In genomic region chr13:112074139-112074710, GRCh38 we compare ENCODE assay signal across 18 cellular contexts. TPM values are rescaled to one million over a fixed set of nuclear protein-coding genes. Genes with fewer than 3 reads are reported as not detected.
DNase-seq lines count a peak whose midpoint lies in the region; ATAC-seq, FAIRE-seq and TF ChIP-seq lines count a peak whose summit lies in the region.
"Had no signal": no experiment of that assay in that cellular context is flagged by ENCODE, and none has a peak within 500 bp of the region (broad histone marks: within the 10 kb centered on the region; RNA-seq: fewer than 3 reads in every experiment).

No MANE protein-coding gene starts in this region.

- FAIRE-seq in H1 (lab: Jason Lieb, UNC), result no peak

- intact Hi-C loops in activated CD4-positive, alpha-beta T cell treated with anti-CD3 and anti-CD28 coated beads for 36 hours (cut with DNase I, micrococcal nuclease), result no loop called here

- CTCF ChIA-PET in activated CD4-positive, alpha-beta T cell treated with anti-CD3 and anti-CD28 coated beads, Interleukin-2, amount 10 ng/mL, durations not matched to agents 7 days and 5 days (lab: Charles Lee), result no interaction called here
- CTCF ChIA-PET in activated CD4-positive, alpha-beta T cell treated with anti-CD3 and anti-CD28 coated beads for 36 hours (lab: Charles Lee), result interaction anchor here (0.6 kb wide), 1 partner anchor 31 kb away, joined by 3 read pairs; no protein-coding TSS in a partner anchor
- CTCF ChIA-PET in H1 (lab: Charles Lee; ENCODE audit: partially characterized antibody), result interaction anchor here (0.9 to 1.6 kb wide), 5 partner anchors 11 to 369 kb away, joined by 3 to 5 read pairs (median 3); no protein-coding TSS in a partner anchor
- CTCF ChIA-PET in CD8-positive, alpha-beta memory T cell (lab: Charles Lee), result no interaction called here

- H3K27ac ChIP-seq in H1 (ENCODE audit: low read depth, low read length) (no peak overlapping the region), neural progenitor cell (peak overlapping the region; percentile 24)
- H3K27ac ChIP-seq in CD8-positive, alpha-beta memory T cell (ENCODE audit: low read depth, low read length), result no peak overlapping the region

- peak overlapping the region; percentile 55 for H2BK120ac ChIP-seq in H1 (replicated peaks; ENCODE audit: low read depth, low read length)

- no peak overlapping the region; the same call in 1 of the 2 replicates for H2BK5ac ChIP-seq in H1 (ENCODE audit: low read depth, low read length)

- H3F3A ChIP-seq in neural progenitor cell (ENCODE audit: low read depth), result peaks cover 59% of the 10 kb centered on the region

- TF ChIP-seq EP300 in H1 (IDR thresholded peaks at IDR 0.05; ENCODE audit: borderline replicate concordance in 1 of 2, low read depth in 2 of 2, low read length in 2 of 2), result no peak

- TF ChIP-seq RAD21 in H1 (IDR thresholded peaks at IDR 0.05 in 1 of 2, conservative IDR thresholded peaks at IDR 0.05 in 1 of 2; ENCODE audit: low read depth in 2 of 2, low read length in 2 of 2), result no peak

- H4K20me1 ChIP-seq in H1 (replicated peaks in 1 of 2; ENCODE audit: control insufficient read depth in 1 of 2, insufficient read depth in 2 of 2, low read length in 2 of 2) (peaks cover 6 to 19% of the 10 kb centered on the region in 2 experiments), neural progenitor cell (ENCODE audit: low read depth) (peaks cover 29% of the 10 kb centered on the region)

- H3K36me3 ChIP-seq in H1 (ENCODE audit: control insufficient read depth in 2 of 4, insufficient read depth in 4 of 4, low read length in 3 of 4) (no peaks in the 10 kb centered on the region; a peak in 2 of 8 replicates), neural progenitor cell (no peaks in the 10 kb centered on the region)
- H3K36me3 ChIP-seq in CD8-positive, alpha-beta memory T cell (ENCODE audit: insufficient read depth, low read length), result no peaks in the 10 kb centered on the region

- H2AK5ac ChIP-seq in H1 (ENCODE audit: low read depth, low read length), result no peak overlapping the region

- H3K9me3 Mint-ChIP-seq in activated CD4-positive, alpha-beta T cell treated with anti-CD3 and anti-CD28 coated beads, Interleukin-2, amount 10 ng/mL, durations not matched to agents 7 days and 5 days, result peaks cover 5% of the 10 kb centered on the region
- peaks cover 6% of the 10 kb centered on the region for H3K9me3 Mint-ChIP-seq in activated CD4-positive, alpha-beta T cell treated with anti-CD3 and anti-CD28 coated beads for 36 hours (ENCODE audit: low read depth)
- no peaks in the 10 kb centered on the region for H3K9me3 Mint-ChIP-seq in neural progenitor cell
- H3K9me3 Mint-ChIP-seq in CD8-positive, alpha-beta memory T cell, result peaks cover 5 to 37% (median 16%) of the 10 kb centered on the region in 5 donors
- H3K9me3 Mint-ChIP-seq: CD8-positive, alpha-beta T cell; effector memory CD8-positive, alpha-beta T cell had no signal

- peak overlapping the region; percentile 33 to 70 (median 40); a peak in 6 of 8 replicates for H3K4me3 ChIP-seq in H1 (ENCODE audit: extremely low read depth in 1 of 4, insufficient read depth in 2 of 4, low read depth in 3 of 4, low read length in 4 of 4)
- H3K4me3 ChIP-seq in neural progenitor cell, result peak overlapping the region; percentile 61
- H3K4me3 ChIP-seq in CD8-positive, alpha-beta memory T cell (ENCODE audit: low read length), result no peak overlapping the region

- H3K18ac ChIP-seq in H1 (ENCODE audit: extremely low read depth, low read length), result peak overlapping the region; percentile 32

- TF ChIP-seq CTCF in H1 (IDR thresholded peaks at IDR 0.05; ENCODE audit: control extremely low read depth in 1 of 3, insufficient read depth in 1 of 3, low read depth in 1 of 3, low read length in 3 of 3), result peak in 1 of 3 experiments; percentile 6; a peak in 1 of 4 replicates
- peak; percentile 38 for TF ChIP-seq CTCF in neural progenitor cell (IDR thresholded peaks at IDR 0.05)

- peaks cover 25% of the 10 kb centered on the region for H3K23me2 ChIP-seq in H1 (ENCODE audit: low read depth, low read length)

- no peaks in the 10 kb centered on the region for H3K4me1 Mint-ChIP-seq in activated CD4-positive, alpha-beta T cell treated with anti-CD3 and anti-CD28 coated beads, Interleukin-2, amount 10 ng/mL, durations not matched to agents 7 days and 5 days
- H3K4me1 Mint-ChIP-seq in activated CD4-positive, alpha-beta T cell treated with anti-CD3 and anti-CD28 coated beads for 36 hours, result peaks cover 8% of the 10 kb centered on the region
- H3K4me1 Mint-ChIP-seq in neural progenitor cell, result peaks cover 61% of the 10 kb centered on the region
- H3K4me1 Mint-ChIP-seq in CD8-positive, alpha-beta memory T cell, result peaks cover 0 to 11% (median 3%) of the 10 kb centered on the region in 3 donors

- POLR2A ChIA-PET in activated CD4-positive, alpha-beta T cell treated with anti-CD3 and anti-CD28 coated beads, Interleukin-2, amount 10 ng/mL, durations not matched to agents 7 days and 5 days (lab: Charles Lee), result no interaction called here
- POLR2A ChIA-PET in activated CD4-positive, alpha-beta T cell treated with anti-CD3 and anti-CD28 coated beads for 36 hours (lab: Charles Lee), result no interaction called here
- POLR2A ChIA-PET in H1 (lab: Charles Lee; ENCODE audit: partially characterized antibody), result interaction anchor here (0.6 to 3.4 kb wide), 4 partner anchors 11 to 29 kb away, joined by 3 to 25 read pairs (median 6); no protein-coding TSS in a partner anchor
- POLR2A ChIA-PET in CD8-positive, alpha-beta memory T cell (lab: Charles Lee), result no interaction called here

- no peak overlapping the region for H3K56ac ChIP-seq in H1 (replicated peaks; ENCODE audit: insufficient read length, low read depth, low read length)

- H3K79me1 ChIP-seq in H1 (ENCODE audit: low read depth, low read length), result peaks cover 2% of the 10 kb centered on the region; the same call in 1 of the 2 replicates

- TF ChIP-seq POLR2A in H1 (IDR thresholded peaks at IDR 0.05; ENCODE audit: control extremely low read depth in 1 of 2, low read depth in 2 of 2, low read length in 2 of 2), result no peak

- H4K5ac ChIP-seq in H1 (ENCODE audit: insufficient read length, low read depth, low read length), result no peak overlapping the region

- no peak for DNase-seq in activated CD4-positive, alpha-beta T cell treated with anti-CD3 and anti-CD28 coated beads, Interleukin-2, amount 10 ng/mL, durations not matched to agents 7 days and 5 days
- no peak for DNase-seq in activated CD4-positive, alpha-beta T cell treated with anti-CD3 and anti-CD28 coated beads for 36 hours
- DNase-seq in NCI-H146 (lab: John Stamatoyannopoulos, UW), result peak; percentile 79
- no peak for DNase-seq in H1 (ENCODE audit: low read depth in 1 of 2, low spot score in 2 of 2)
- peak; percentile 34 for DNase-seq in neural progenitor cell (ENCODE audit: low spot score)
- no peak for DNase-seq in CD8-positive, alpha-beta memory T cell
- no peak for DNase-seq in stimulated activated naive CD4-positive, alpha-beta T cell treated with Interleukin-2 at 50 U/mL for 16 hours (lab: John Stamatoyannopoulos, UW)
- no peak for DNase-seq in NCI-H1694 (lab: John Stamatoyannopoulos, UW)
- DNase-seq: activated CD4-positive, CD25-positive, alpha-beta regulatory T cell treated with anti-CD3 and anti-CD28 coated beads, Interleukin-2, amount 50 U/mL, for 72 hours; CD8-positive, alpha-beta T cell; effector memory CD8-positive, alpha-beta T cell; IMR-90; MM.1S; NK-92 treated with Interleukin-12 subunit alpha and Interleukin-12 subunit beta, amount 100 ng/mL, for 24 hours; stimulated activated CD4-positive, alpha-beta T cell treated with anti-CD3 and anti-CD28 coated beads, Interleukin-15, amount 100 ng/mL, for 24 hours had no signal

- peak overlapping the region; percentile 68 to 96 for H3K4me2 ChIP-seq in H1 (ENCODE audit: insufficient read depth in 1 of 2, low read depth in 2 of 2, low read length in 2 of 2)
- peak overlapping the region; percentile 90 for H3K4me2 ChIP-seq in neural progenitor cell

- no peak overlapping the region for H3K14ac ChIP-seq in H1 (ENCODE audit: insufficient read length)

- H3K4ac ChIP-seq in H1 (replicated peaks; ENCODE audit: insufficient read length, low read depth, low read length), result peak overlapping the region; percentile 59

- H3K27me3 Mint-ChIP-seq in activated CD4-positive, alpha-beta T cell treated with anti-CD3 and anti-CD28 coated beads, Interleukin-2, amount 10 ng/mL, durations not matched to agents 7 days and 5 days, result peaks cover 66% of the 10 kb centered on the region
- peaks cover 57% of the 10 kb centered on the region for H3K27me3 Mint-ChIP-seq in activated CD4-positive, alpha-beta T cell treated with anti-CD3 and anti-CD28 coated beads for 36 hours
- peaks cover 31% of the 10 kb centered on the region for H3K27me3 Mint-ChIP-seq in neural progenitor cell (ENCODE audit: insufficient read depth, low read depth)
- peaks cover 57 to 62% of the 10 kb centered on the region in 2 donors for H3K27me3 Mint-ChIP-seq in CD8-positive, alpha-beta memory T cell

- H3K79me2 ChIP-seq in H1 (ENCODE audit: control insufficient read depth in 1 of 2, insufficient read depth in 2 of 2, low read length in 2 of 2), result no peaks in the 10 kb centered on the region
- peaks cover 4% of the 10 kb centered on the region for H3K79me2 ChIP-seq in neural progenitor cell (ENCODE audit: low read depth)

- no peak for ATAC-seq in activated CD4-positive, alpha-beta T cell treated with anti-CD3 and anti-CD28 coated beads for 36 hours
- ATAC-seq: CD8-positive, alpha-beta T cell; effector memory CD8-positive, alpha-beta T cell had no signal

- H2BK12ac ChIP-seq in H1 (ENCODE audit: low read depth, low read length), result peak overlapping the region; percentile 60; the same call in 1 of the 2 replicates

- 5% methylated on average over 16 of the region's 16 CpGs; no CpG with 5 or more reads in 1 of the 2 experiments for WGBS in H1 (ENCODE audit: extremely low coverage in 1 of 2, insufficient coverage in 1 of 2, insufficient read length in 1 of 2, insufficient replicate concordance in 2 of 2, low coverage in 1 of 2, low lambda C conversion rate in 2 of 2, missing lambda C conversion rate in 1 of 2), 2 experiments

- no peak overlapping the region for H3K23ac ChIP-seq in H1 (ENCODE audit: insufficient read length)

- H4K8ac ChIP-seq in H1 (ENCODE audit: extremely low read depth, insufficient read depth, low read length), result no peak overlapping the region

- no peak overlapping the region for H2BK20ac ChIP-seq in H1 (ENCODE audit: low read length)

- H2AFZ ChIP-seq in H1 (ENCODE audit: low read length) (no peak overlapping the region), neural progenitor cell (replicated peaks) (no peak overlapping the region)

- no peak overlapping the region; a peak in 1 of 7 replicates for H3K9ac ChIP-seq in H1 (replicated peaks in 1 of 4; ENCODE audit: extremely low read depth in 1 of 4, low read depth in 3 of 4, low read length in 3 of 4)
- H3K9ac ChIP-seq in neural progenitor cell, result no peak overlapping the region

- H3K9me3 ChIP-seq in H1 (ENCODE audit: insufficient read depth in 2 of 2, low read depth in 1 of 2, low read length in 1 of 2) (no peaks in the 10 kb centered on the region), neural progenitor cell (ENCODE audit: low read depth) (no peaks in the 10 kb centered on the region)
- H3K9me3 ChIP-seq in CD8-positive, alpha-beta memory T cell (ENCODE audit: low read length), result no peaks in the 10 kb centered on the region

- H3K36me3 Mint-ChIP-seq in activated CD4-positive, alpha-beta T cell treated with anti-CD3 and anti-CD28 coated beads, Interleukin-2, amount 10 ng/mL, durations not matched to agents 7 days and 5 days (ENCODE audit: low read depth), result peaks cover 6% of the 10 kb centered on the region
- peaks cover 14% of the 10 kb centered on the region for H3K36me3 Mint-ChIP-seq in activated CD4-positive, alpha-beta T cell treated with anti-CD3 and anti-CD28 coated beads for 36 hours (ENCODE audit: low read depth)
- peaks cover 9% of the 10 kb centered on the region for H3K36me3 Mint-ChIP-seq in neural progenitor cell
- peaks cover 0 to 4% (median 2%) of the 10 kb centered on the region in 3 donors for H3K36me3 Mint-ChIP-seq in CD8-positive, alpha-beta memory T cell

- peaks cover 10 to 24% (median 17%) of the 10 kb centered on the region in 4 experiments for H3K4me1 ChIP-seq in H1 (replicated peaks in 1 of 4; ENCODE audit: control insufficient read depth in 3 of 4, insufficient read depth in 4 of 4, low read length in 3 of 4)
- H3K4me1 ChIP-seq in neural progenitor cell, result peaks cover 61% of the 10 kb centered on the region
- no peaks in the 10 kb centered on the region for H3K4me1 ChIP-seq in CD8-positive, alpha-beta memory T cell (ENCODE audit: insufficient read depth, low read length)

- 0 out of 2 replicates have a peak overlapping the region, but pooled peaks have one; percentile 81 for H2BK15ac ChIP-seq in H1 (ENCODE audit: low read length)

- no peak overlapping the region for H4K91ac ChIP-seq in H1 (replicated peaks; ENCODE audit: insufficient read length, low read length)

- no peak overlapping the region for H3K4me3 Mint-ChIP-seq in activated CD4-positive, alpha-beta T cell treated with anti-CD3 and anti-CD28 coated beads, Interleukin-2, amount 10 ng/mL, durations not matched to agents 7 days and 5 days
- H3K4me3 Mint-ChIP-seq in activated CD4-positive, alpha-beta T cell treated with anti-CD3 and anti-CD28 coated beads for 36 hours, result no peak overlapping the region
- peak overlapping the region; percentile 87 for H3K4me3 Mint-ChIP-seq in neural progenitor cell
- H3K4me3 Mint-ChIP-seq in CD8-positive, alpha-beta memory T cell, result no peak overlapping the region
- H3K4me3 Mint-ChIP-seq: CD8-positive, alpha-beta T cell; effector memory CD8-positive, alpha-beta T cell had no signal

- H3K27me3 ChIP-seq in H1 (replicated peaks in 1 of 4; ENCODE audit: control insufficient read depth in 3 of 4, extremely low read depth in 1 of 4, insufficient read depth in 3 of 4, low read length in 3 of 4), result peaks cover 37 to 74% (median 68%) of the 10 kb centered on the region in 4 experiments
- H3K27me3 ChIP-seq in neural progenitor cell, result peaks cover 87% of the 10 kb centered on the region
- H3K27me3 ChIP-seq in CD8-positive, alpha-beta memory T cell (ENCODE audit: insufficient read depth, low read length, poor library complexity, severe bottlenecking), result peaks cover 54% of the 10 kb centered on the region

- peak overlapping the region; percentile 31 for H3K27ac Mint-ChIP-seq in activated CD4-positive, alpha-beta T cell treated with anti-CD3 and anti-CD28 coated beads, Interleukin-2, amount 10 ng/mL, durations not matched to agents 7 days and 5 days
- no peak overlapping the region for H3K27ac Mint-ChIP-seq in activated CD4-positive, alpha-beta T cell treated with anti-CD3 and anti-CD28 coated beads for 36 hours
- H3K27ac Mint-ChIP-seq in neural progenitor cell, result peak overlapping the region; percentile 99
- H3K27ac Mint-ChIP-seq in CD8-positive, alpha-beta memory T cell, result peak overlapping the region in 1 of 8 donors; percentile 9
- H3K27ac Mint-ChIP-seq: CD8-positive, alpha-beta T cell; effector memory CD8-positive, alpha-beta T cell had no signal

RNA-seq across cellular contexts. Expression of gene SOX1, which starts 7.3 kb away (rescaled TPM):
- not detected for total RNA-seq in activated CD4-positive, alpha-beta T cell treated with anti-CD3 and anti-CD28 coated beads, Interleukin-2, amount 10 ng/mL, durations not matched to agents 7 days and 5 days
- not detected for total RNA-seq in activated CD4-positive, alpha-beta T cell treated with anti-CD3 and anti-CD28 coated beads for 36 hours
- total RNA-seq in H1 (2021; fragmentation: NEBNext Ultra II Directional; extraction: Animal tissue kit (Norgen Biotek cat#: 25700)), result 0.09 and 0.11 TPM in 2 replicates
- polyA plus RNA-seq in H1 (2011; rRNA removed), result 0.03 and 0.05 TPM in 2 replicates
- 0.04 TPM for polyA plus RNA-seq in H1 (2011; cell fraction: cytosol; rRNA removed)
- polyA plus RNA-seq in H1 (2011; cell fraction: nucleus; rRNA removed), result 0.11 TPM
- 0.09 to 0.11 TPM (median 0.09 TPM) in 3 of 4 replicates, not detected in the other for polyA plus RNA-seq in H1 (2012, experiment 1 of 2)
- 0.20 TPM for polyA plus RNA-seq in H1 (2012, experiment 2 of 2)
- polyA plus RNA-seq in H1 (2013, experiment 1 of 2), result 0.08 TPM
- 0.06 TPM for polyA plus RNA-seq in H1 (2013, experiment 2 of 2)
- polyA minus RNA-seq in H1 (2011; rRNA and poly(A)+ RNA removed), result 0.07 TPM in 1 of 2 replicates, not detected in the other
- not detected for polyA minus RNA-seq in H1 (2011; cell fraction: cytosol; rRNA and poly(A)+ RNA removed)
- 0.20 TPM for polyA minus RNA-seq in H1 (2011; cell fraction: nucleus; rRNA and poly(A)+ RNA removed)
- total RNA-seq in neural progenitor cell (ENCODE audit: low replicate concordance), result 3.3 and 4.7 TPM in 2 replicates
- total RNA-seq in CD8-positive, alpha-beta memory T cell, result not detected
- polyA plus RNA-seq in CD8-positive, alpha-beta memory T cell, result not detected
- total RNA-seq: CD8-positive, alpha-beta T cell; IMR-90; liver; myocyte had no signal
- polyA plus RNA-seq: adipose tissue, IMR-90, liver had no signal

Comparison
In these comparisons a context has a peak if more than half of its experiments do, and no peak if none do; other contexts are left out.
1. CTCF ChIA-PET loops: an anchor here in activated CD4-positive, alpha-beta T cell treated with anti-CD3 and anti-CD28 coated beads for 36 hours (0.6 kb wide) and H1 (0.9 to 1.6 kb wide); none called in activated CD4-positive, alpha-beta T cell treated with anti-CD3 and anti-CD28 coated beads, Interleukin-2, amount 10 ng/mL, durations not matched to agents 7 days and 5 days and CD8-positive, alpha-beta memory T cell.
2. DNase-seq: peak in NCI-H146 (single experiment) and neural progenitor cell (single experiment); none in activated CD4-positive, alpha-beta T cell treated with anti-CD3 and anti-CD28 coated beads, Interleukin-2, amount 10 ng/mL, durations not matched to agents 7 days and 5 days (single experiment), activated CD4-positive, alpha-beta T cell treated with anti-CD3 and anti-CD28 coated beads for 36 hours (single experiment), H1 (0 of 2), CD8-positive, alpha-beta memory T cell (0 of 5), stimulated activated naive CD4-positive, alpha-beta T cell treated with Interleukin-2 at 50 U/mL for 16 hours (single experiment) and NCI-H1694 (single experiment).